ENCODE assay signal across 1 cellular context in genomic region chr2:28103611-28104010, GRCh38.
TF ChIP-seq lines count a peak whose summit lies in the region.

No MANE protein-coding gene starts in this region.

TF ChIP-seq in A549, 52 proteins besides CTCF, POLR2A, EP300 and RAD21 (continued from another document):
- TF ChIP-seq BHLHE40 (IDR thresholded peaks at IDR 0.05; ENCODE audit: low read depth, low read length), result no peak
- TF ChIP-seq JUN (IDR thresholded peaks at IDR 0.05), result no peak
TF ChIP-seq in A549: peak in this region for 1.
